22 cellular contexts compared by ENCODE assay signal in genomic region chr2:102895386-102895785, GRCh38.
DNase-seq lines count a peak whose midpoint lies in the region; ATAC-seq, FAIRE-seq and TF ChIP-seq lines count a peak whose summit lies in the region.
"Had no signal": no experiment of that assay in that cellular context is flagged by ENCODE, and none has a peak within 500 bp of the region (broad histone marks: within the 10 kb centered on the region; RNA-seq: fewer than 3 reads in every experiment).

No MANE protein-coding gene starts in this region.

- peak overlapping the region; percentile 21; the same call in 1 of the 3 replicates for H3K27ac ChIP-seq in K562 (ENCODE audit: extremely low read depth, low read depth, low read length)
- no peak overlapping the region for H3K27ac ChIP-seq in mesendoderm (ENCODE audit: low read depth, low read length)
- H3K27ac ChIP-seq: SJSA1, spleen, suprapubic skin had no signal

- ATAC-seq in K562 (peak; percentile 86), HG02981 (IDR thresholded peaks at IDR 0.05; ENCODE audit: unreplicated experiment) (no peak)
- ATAC-seq: GM12878, PC-3 had no signal

- no peak overlapping the region for H2BK120ac ChIP-seq in mesendoderm (ENCODE audit: low read depth, low read length)

- DNase-seq in HT-29 (ENCODE audit: low spot score) (peak; percentile 3), NT2/D1 (ENCODE audit: low read depth, low spot score) (peak; percentile 13), K562 (ENCODE audit: extremely low read depth in 1 of 4, low spot score in 3 of 4) (peak in 2 of 4 experiments; percentile 12 to 52), mesendoderm (peak; percentile 58), GM13976 (ENCODE audit: low spot score) (no peak), amygdala (lab: John Stamatoyannopoulos, UW) (no peak)
- DNase-seq in activated effector memory CD4-positive, alpha-beta T cell treated with anti-CD3 and anti-CD28 coated beads, Interleukin-2, amount 50 U/mL, for 16 hours, result no peak
- DNase-seq: activated CD4-positive, alpha-beta T cell treated with anti-CD3 and anti-CD28 coated beads, Interleukin-2, amount 10 ng/mL, durations not matched to agents 7 days and 5 days; activated CD8-positive, alpha-beta memory T cell treated with anti-CD3 and anti-CD28 coated beads, Interleukin-2, amount 50 U/mL, for 48 hours; activated naive CD4-positive, alpha-beta T cell; NCI-H1048; NCI-H2081; NCI-H524; PC-3; spleen; T-helper 9 cell had no signal

- H3K4me2 ChIP-seq in K562 (ENCODE audit: insufficient read depth, low read length) (peak overlapping the region; percentile 12), mesendoderm (ENCODE audit: low read length) (no peak overlapping the region)

- H3K9me3 ChIP-seq in NT2/D1 (ENCODE audit: insufficient read depth, low read length) (no peaks in the 10 kb centered on the region), K562 (replicated peaks; ENCODE audit: control insufficient read depth, insufficient read depth, low read depth, low read length) (no peaks in the 10 kb centered on the region)
- H3K9me3 ChIP-seq: SJSA1, suprapubic skin had no signal

- H4K8ac ChIP-seq in mesendoderm (ENCODE audit: low read depth, low read length), result no peak overlapping the region

- H3K36me3 ChIP-seq in NT2/D1 (ENCODE audit: insufficient read depth, insufficient read length, low read length) (no peaks in the 10 kb centered on the region), K562 (ENCODE audit: control insufficient read depth, insufficient read depth, low read length) (no peaks in the 10 kb centered on the region), mesendoderm (ENCODE audit: control insufficient read depth, insufficient read depth, low read length) (no peaks in the 10 kb centered on the region)
- H3K36me3 ChIP-seq: SJSA1, spleen, suprapubic skin had no signal

- H3K4me3 ChIP-seq in NT2/D1 (ENCODE audit: insufficient read length, low read depth) (no peak overlapping the region), K562 (no peak overlapping the region), mesendoderm (ENCODE audit: low read length) (no peak overlapping the region)
- H3K4me3 ChIP-seq: GM12878, SJSA1, spleen, suprapubic skin had no signal

- POLR2A ChIA-PET in K562 (lab: Yijun Ruan, JAX), result no interaction called here

- TF ChIP-seq EP300 in K562 (IDR thresholded peaks at IDR 0.05; ENCODE audit: low read length), result 0 out of 2 replicates have a peak, but pooled peaks have one; percentile 14

- 0% methylated on average over 2 of the region's 2 CpGs for WGBS in K562 (ENCODE audit: insufficient coverage, low coverage, missing lambda C conversion rate)
- no CpG with 5 or more reads among the region's 2 CpGs for WGBS in mesendoderm (ENCODE audit: extremely low coverage, insufficient coverage, low lambda C conversion rate)

- no peaks in the 10 kb centered on the region for H4K20me1 ChIP-seq in K562 (replicated peaks; ENCODE audit: control insufficient read depth, insufficient read depth, low read length)

- no peaks in the 10 kb centered on the region for H3K79me1 ChIP-seq in mesendoderm (ENCODE audit: low read length)

- H3K27me3 ChIP-seq in NT2/D1 (ENCODE audit: insufficient read depth, insufficient read length) (peaks cover 9% of the 10 kb centered on the region), K562 (ENCODE audit: control insufficient read depth in 2 of 2, insufficient read depth in 2 of 2, low read length in 2 of 2) (no peaks in the 10 kb centered on the region), mesendoderm (ENCODE audit: insufficient read depth, low read length, poor library complexity) (no peaks in the 10 kb centered on the region)
- H3K27me3 ChIP-seq: SJSA1, spleen, suprapubic skin had no signal

- H3K18ac ChIP-seq in mesendoderm (ENCODE audit: low read length), result no peak overlapping the region

- TF ChIP-seq POLR2A in K562 (conservative IDR thresholded peaks at IDR 0.05), result no peak

- no TSS peak for BruUV-seq in K562 (replicated peaks; lab: Mats Ljungman, UMichigan)

- CTCF ChIA-PET in K562 (lab: Yijun Ruan, JAX; ENCODE audit: low intra/inter-chr PET ratio), result no interaction called here

- TF ChIP-seq CTCF in K562 (IDR thresholded peaks at IDR 0.05 in 2 of 3, conservative IDR thresholded peaks at IDR 0.05 in 1 of 3; ENCODE audit: insufficient read depth in 2 of 3, low read depth in 1 of 3, low read length in 3 of 3) (no peak), GM13976 (IDR thresholded peaks at IDR 0.05; ENCODE audit: borderline replicate concordance, control extremely low read depth, extremely low read depth, insufficient read depth, missing control alignments) (no peak)

- H3K56ac ChIP-seq in mesendoderm (ENCODE audit: low read length), result no peak overlapping the region

- H3K23ac ChIP-seq in mesendoderm (ENCODE audit: low read length), result no peak overlapping the region

- FAIRE-seq in K562 (lab: Jason Lieb, UNC), result peak; percentile 71
- FAIRE-seq: endometrium, G401.6, GM12878 had no signal

- H3K4me1 ChIP-seq in NT2/D1 (ENCODE audit: insufficient read depth, insufficient read length) (no peaks in the 10 kb centered on the region), K562 (replicated peaks in 1 of 2; ENCODE audit: control insufficient read depth in 2 of 2, insufficient read depth in 2 of 2, low read length in 2 of 2) (peaks cover 5 to 14% of the 10 kb centered on the region in 2 experiments), mesendoderm (ENCODE audit: control insufficient read depth, low read depth, low read length) (no peaks in the 10 kb centered on the region)
- H3K4me1 ChIP-seq: SJSA1, suprapubic skin had no signal

- H2AK5ac ChIP-seq in mesendoderm (ENCODE audit: low read length), result no peak overlapping the region

- H2BK15ac ChIP-seq in mesendoderm (replicated peaks; ENCODE audit: low read depth), result no peak overlapping the region

- peak in 1 of 2 experiments; percentile 9; a peak in 1 of 4 replicates for TF ChIP-seq RAD21 in K562 (CRISPR knock-in tag; conservative IDR thresholded peaks at IDR 0.05 in 1 of 2, IDR thresholded peaks at IDR 0.05 in 1 of 2)

- no peaks in the 10 kb centered on the region for H3K9me1 ChIP-seq in K562 (ENCODE audit: control insufficient read depth, insufficient read depth, low read length)

- H3K79me2 ChIP-seq in K562 (ENCODE audit: control insufficient read depth, insufficient read depth, low read length) (no peaks in the 10 kb centered on the region), mesendoderm (ENCODE audit: control insufficient read depth, insufficient read depth, low read length) (no peaks in the 10 kb centered on the region)

- H3K4ac ChIP-seq in mesendoderm (ENCODE audit: low read depth, low read length), result no peak overlapping the region

- no peak overlapping the region for H3K9ac ChIP-seq in NT2/D1 (ENCODE audit: insufficient read length, low read depth)
- no peak overlapping the region for H3K9ac ChIP-seq in K562 (ENCODE audit: insufficient read depth in 1 of 2, low read depth in 2 of 2, low read length in 2 of 2)
- H3K9ac ChIP-seq in mesendoderm (ENCODE audit: low read length), result no peak overlapping the region

- H4K5ac ChIP-seq in mesendoderm (ENCODE audit: low read length), result no peak overlapping the region

- H2AFZ ChIP-seq in K562 (ENCODE audit: low read depth, low read length), result peak overlapping the region; percentile 15; the same call in 1 of the 2 replicates

- in situ Hi-C loops in K562 (cut with MboI) (no loop called here), GM13976 (cut with MboI; ENCODE audit: low sequenced_read_pairs, unreplicated experiment) (no loop called here)

- H2BK5ac ChIP-seq in mesendoderm (ENCODE audit: low read length), result no peak overlapping the region

- intact Hi-C loops in K562 (cut with micrococcal nuclease), result no loop called here

TF ChIP-seq in K562, 482 proteins besides CTCF, POLR2A, EP300 and RAD21 (continues in another document):
- TF ChIP-seq ELF1 (tag; IDR thresholded peaks at IDR 0.05) (0 out of 2 replicates have a peak, but pooled peaks have one; percentile 22), SP1 (CRISPR knock-in tag; IDR thresholded peaks at IDR 0.05) (no peak), MYC (IDR thresholded peaks at IDR 0.05; ENCODE audit: low read depth, low read length) (peak; percentile 92), MYC (CRISPR knock-in tag; IDR thresholded peaks at IDR 0.05; ENCODE audit: borderline replicate concordance, low read depth) (no peak), ARID1B (IDR thresholded peaks at IDR 0.05) (peak; percentile 47), L3MBTL2 (IDR thresholded peaks at IDR 0.05) (peak; percentile 93), ETV1 (tag; conservative IDR thresholded peaks at IDR 0.05; ENCODE audit: low read depth) (0 out of 2 replicates have a peak, but pooled peaks have one; percentile 29), EHMT2 (IDR thresholded peaks at IDR 0.05) (0 out of 2 replicates have a peak, but pooled peaks have one; percentile 50), STAT5A (IDR thresholded peaks at IDR 0.05; ENCODE audit: borderline replicate concordance, low read length) (peak; percentile 46; the same call in 1 of the 2 replicates), CEBPB (tag; IDR thresholded peaks at IDR 0.05) (peak; percentile 53), JUN (IDR thresholded peaks at IDR 0.05; ENCODE audit: borderline replicate concordance, low read depth, low read length) (peak; percentile 38; the same call in 1 of the 2 replicates), JUN (CRISPR knock-in tag; IDR thresholded peaks at IDR 0.05; ENCODE audit: borderline replicate concordance) (no peak), NFE2L1 (tag; IDR thresholded peaks at IDR 0.05; ENCODE audit: borderline replicate concordance, low read depth) (no peak), CEBPG (CRISPR knock-in tag; IDR thresholded peaks at IDR 0.05) (no peak), CEBPG (tag; conservative IDR thresholded peaks at IDR 0.05 in 1 of 2, IDR thresholded peaks at IDR 0.05 in 1 of 2) (peak in 1 of 2 experiments; percentile 51; a peak in 2 of 4 replicates), ATF7 (IDR thresholded peaks at IDR 0.05) (peak; percentile 64; the same call in 1 of the 2 replicates), JUND (IDR thresholded peaks at IDR 0.05; ENCODE audit: borderline replicate concordance, low read depth, low read length) (peak; percentile 33; the same call in 1 of the 2 replicates), JUND (tag; IDR thresholded peaks at IDR 0.05; ENCODE audit: borderline replicate concordance, low read depth, low read length) (peak; percentile 57; the same call in 1 of the 3 replicates), EP400 (IDR thresholded peaks at IDR 0.05) (peak; percentile 45), CBFA2T3 (IDR thresholded peaks at IDR 0.05) (peak; percentile 9; the same call in 1 of the 2 replicates)
- TF ChIP-seq, protein P1, sequence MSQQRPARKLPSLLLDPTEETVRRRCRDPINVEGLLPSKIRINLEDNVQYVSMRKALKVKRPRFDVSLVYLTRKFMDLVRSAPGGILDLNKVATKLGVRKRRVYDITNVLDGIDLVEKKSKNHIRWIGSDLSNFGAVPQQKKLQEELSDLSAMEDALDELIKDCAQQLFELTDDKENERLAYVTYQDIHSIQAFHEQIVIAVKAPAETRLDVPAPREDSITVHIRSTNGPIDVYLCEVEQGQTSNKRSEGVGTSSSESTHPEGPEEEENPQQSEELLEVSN (IDR thresholded peaks at IDR 0.05; ENCODE audit: borderline replicate concordance in 1 of 2, extremely low read depth in 1 of 2, insufficient read depth in 1 of 2, insufficient read length in 1 of 2, low read depth in 1 of 2, low read length in 1 of 2, poor library complexity in 1 of 2, severe bottlenecking in 1 of 2), result peak; percentile 52 to 55

Comparison
In these comparisons a context has a peak if more than half of its experiments do, and no peak if none do; other contexts are left out.
1. DNase-seq: peak in HT-29 (single experiment), NT2/D1 (single experiment) and mesendoderm (single experiment); none in activated effector memory CD4-positive, alpha-beta T cell treated with anti-CD3 and anti-CD28 coated beads, Interleukin-2, amount 50 U/mL, for 16 hours (single experiment), GM13976 (single experiment) and amygdala (0 of 56).